In the genomic region with DNA sequence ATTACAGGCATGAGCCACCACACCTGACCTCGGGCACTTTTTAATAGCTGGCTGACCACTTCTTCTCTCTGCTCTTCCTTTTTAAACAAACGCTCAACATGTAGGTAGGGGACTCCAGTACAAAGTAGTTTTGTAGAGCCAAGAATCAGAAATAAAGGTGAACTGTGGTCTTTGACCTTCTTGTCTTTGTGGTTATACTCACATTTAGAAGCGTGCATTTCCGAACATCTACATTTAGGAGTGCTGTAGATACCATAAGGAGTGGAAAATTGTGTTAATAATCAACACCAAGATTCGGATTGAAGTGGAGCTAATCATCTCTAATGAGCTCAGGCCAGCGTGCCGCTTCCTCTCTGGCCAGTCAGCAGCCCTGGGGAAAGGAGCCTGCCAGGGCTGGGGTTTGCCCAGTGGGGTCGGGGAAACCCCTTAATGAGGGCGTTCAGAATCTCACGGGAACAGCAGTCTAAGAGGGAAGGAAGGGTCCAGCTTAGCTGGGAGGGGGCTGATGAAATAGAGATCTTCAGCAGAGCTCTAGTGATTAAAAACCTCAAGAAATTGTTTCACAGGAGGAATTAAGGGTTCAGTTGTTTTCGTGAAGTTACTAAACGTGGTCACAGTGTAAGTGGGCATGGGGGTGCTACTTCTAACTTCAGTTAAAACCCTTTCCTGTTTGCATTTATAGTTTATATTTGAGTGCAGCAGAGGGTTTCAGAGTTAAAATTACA, we compare ENCODE assay signal across 10 cellular contexts.
DNase-seq lines count a peak whose midpoint lies in the region; ATAC-seq lines count a peak whose summit lies in the region.
"Had no signal": no experiment of that assay in that cellular context is flagged by ENCODE, and none has a peak within 500 bp of the region (broad histone marks: within the 10 kb centered on the region; RNA-seq: fewer than 3 reads in every experiment).

No MANE protein-coding gene starts in this region.

- H3K23ac ChIP-seq in mesenchymal stem cell (ENCODE audit: low read length in 2 of 2) = no peak overlapping the region

- H3K36me3 Mint-ChIP-seq in stimulated activated effector memory CD8-positive, alpha-beta T cell treated with anti-CD3 and anti-CD28 coated beads, Interleukin-12 subunit alpha, Interleukin-12 subunit beta, amount 100 ng/mL, for 72 hours = no peaks in the 10 kb centered on the region

- H3K27ac Mint-ChIP-seq in stimulated activated effector memory CD8-positive, alpha-beta T cell treated with anti-CD3 and anti-CD28 coated beads, Interleukin-12 subunit alpha, Interleukin-12 subunit beta, amount 100 ng/mL, for 72 hours = no peak overlapping the region

- no peak overlapping the region for H3K4me2 ChIP-seq in mesenchymal stem cell (ENCODE audit: low read length, poor library complexity, severe bottlenecking)

- no peak overlapping the region for H2BK5ac ChIP-seq in mesenchymal stem cell (ENCODE audit: low read depth, low read length, poor library complexity, severe bottlenecking)

- H3K18ac ChIP-seq in mesenchymal stem cell (ENCODE audit: low read depth in 1 of 2, low read length in 2 of 2) = no peak overlapping the region

- H4K91ac ChIP-seq in mesenchymal stem cell (ENCODE audit: low read length) = no peak overlapping the region

- peaks cover 0 to 26% of the 10 kb centered on the region in 2 experiments for H3K36me3 ChIP-seq in mesenchymal stem cell (ENCODE audit: control insufficient read depth in 1 of 2, insufficient read depth in 2 of 2, low read depth in 1 of 2, low read length in 2 of 2)

- no peak overlapping the region for H3K4me3 ChIP-seq in mesenchymal stem cell (ENCODE audit: insufficient read depth in 1 of 2, low read depth in 1 of 2, low read length in 2 of 2)

- no peak overlapping the region for H4K8ac ChIP-seq in mesenchymal stem cell (ENCODE audit: low read length)

- H3K4me1 Mint-ChIP-seq in stimulated activated effector memory CD8-positive, alpha-beta T cell treated with anti-CD3 and anti-CD28 coated beads, Interleukin-12 subunit alpha, Interleukin-12 subunit beta, amount 100 ng/mL, for 72 hours = no peaks in the 10 kb centered on the region

- H3K4me1 ChIP-seq in mesenchymal stem cell (ENCODE audit: control insufficient read depth, insufficient read depth, low read depth, low read length) = no peaks in the 10 kb centered on the region

- peaks cover 8% of the 10 kb centered on the region for H3K79me1 ChIP-seq in mesenchymal stem cell (replicated peaks; ENCODE audit: low read length, poor library complexity, severe bottlenecking)

- ATAC-seq in GM18907 (IDR thresholded peaks at IDR 0.05; ENCODE audit: unreplicated experiment) (peak; percentile 95), GM21786 (IDR thresholded peaks at IDR 0.05; ENCODE audit: unreplicated experiment) (peak; percentile 88), HG03280 (IDR thresholded peaks at IDR 0.05; ENCODE audit: unreplicated experiment) (peak; percentile 67)
- peak; percentile 32 for ATAC-seq in stimulated activated effector memory CD8-positive, alpha-beta T cell treated with anti-CD3 and anti-CD28 coated beads, Interleukin-12 subunit alpha, Interleukin-12 subunit beta, amount 100 ng/mL, for 72 hours
- ATAC-seq: PC-3 had no signal

- no peak overlapping the region for H3K9ac ChIP-seq in mesenchymal stem cell (ENCODE audit: low read length)

- no peaks in the 10 kb centered on the region for H3K27me3 ChIP-seq in mesenchymal stem cell (ENCODE audit: control insufficient read depth in 1 of 2, insufficient read depth in 1 of 2, low read length in 2 of 2)

- H2BK15ac ChIP-seq in mesenchymal stem cell (ENCODE audit: low read depth, poor library complexity, severe bottlenecking) = no peak overlapping the region

- WGBS in mesenchymal stem cell = 97% methylated on average over 11 of the region's 12 CpGs

- no peak overlapping the region for H2BK12ac ChIP-seq in mesenchymal stem cell (ENCODE audit: low read length in 2 of 2)

- no peak overlapping the region for H2BK120ac ChIP-seq in mesenchymal stem cell (ENCODE audit: low read depth, low read length)

- no peak overlapping the region for H2AFZ ChIP-seq in mesenchymal stem cell (ENCODE audit: low read depth, low read length)

- H3K4ac ChIP-seq in mesenchymal stem cell (ENCODE audit: low read depth in 1 of 2, low read length in 2 of 2) = no peak overlapping the region

- no peaks in the 10 kb centered on the region for H3K9me3 Mint-ChIP-seq in stimulated activated effector memory CD8-positive, alpha-beta T cell treated with anti-CD3 and anti-CD28 coated beads, Interleukin-12 subunit alpha, Interleukin-12 subunit beta, amount 100 ng/mL, for 72 hours

- no peak overlapping the region for H3K14ac ChIP-seq in mesenchymal stem cell (ENCODE audit: low read length in 2 of 2)

- no peak overlapping the region for H3K4me3 Mint-ChIP-seq in stimulated activated effector memory CD8-positive, alpha-beta T cell treated with anti-CD3 and anti-CD28 coated beads, Interleukin-12 subunit alpha, Interleukin-12 subunit beta, amount 100 ng/mL, for 72 hours

- H2AK5ac ChIP-seq in mesenchymal stem cell (ENCODE audit: low read length, severe bottlenecking) = no peak overlapping the region

- DNase-seq in stimulated activated effector memory CD8-positive, alpha-beta T cell treated with anti-CD3 and anti-CD28 coated beads, Interleukin-12 subunit alpha, Interleukin-12 subunit beta, amount 100 ng/mL, for 72 hours (ENCODE audit: low spot score in 2 of 2) = no peak
- DNase-seq in activated CD4-positive, alpha-beta T cell treated with anti-CD3 and anti-CD28 coated beads for 4 hours = no peak
- DNase-seq in GDM1 (lab: John Stamatoyannopoulos, UW) = no peak
- DNase-seq in mesenchymal stem cell = no peak
- DNase-seq: NCI-H1105 treated with DMSO at 0.1 percent for 48 hours; PC-3; stimulated activated CD4-positive, alpha-beta T cell treated with anti-CD3 and anti-CD28 coated beads, Interleukin-12 subunit alpha, Interleukin-12 subunit beta, amount 100 ng/mL, for 4 hours had no signal

- no peak overlapping the region for H3K27ac ChIP-seq in mesenchymal stem cell (ENCODE audit: low read length, poor library complexity, severe bottlenecking)

- H3K9me3 ChIP-seq in mesenchymal stem cell (ENCODE audit: control insufficient read depth, low read length) = no peaks in the 10 kb centered on the region

Comparison
In these comparisons a context has a peak if more than half of its experiments do, and no peak if none do; other contexts are left out.
1. ATAC-seq: peak in every context shown above with its lines; median percentile 95 in GM18907; 88 in GM21786; 67 in HG03280; 32 in stimulated activated effector memory CD8-positive, alpha-beta T cell treated with anti-CD3 and anti-CD28 coated beads, Interleukin-12 subunit alpha, Interleukin-12 subunit beta, amount 100 ng/mL, for 72 hours.